In genomic region chr6:111573892-111574800, GRCh38 we compare ENCODE assay signal across 8 cellular contexts. TPM values are rescaled to one million over a fixed set of nuclear protein-coding genes. Genes with fewer than 3 reads are reported as not detected.
DNase-seq lines count a peak whose midpoint lies in the region; ATAC-seq and TF ChIP-seq lines count a peak whose summit lies in the region.

No MANE protein-coding gene starts in this region.

- H3K27ac ChIP-seq in heart right ventricle (peak overlapping the region; percentile 17 to 84 (median 66)), subcutaneous abdominal adipose tissue (ENCODE audit: low read depth, low read length) (peak overlapping the region; percentile 93)

- H3K4me1 Mint-ChIP-seq in activated CD4-positive, alpha-beta T cell treated with anti-CD3 and anti-CD28 coated beads for 36 hours, result peaks cover 24% of the 10 kb centered on the region
- peaks cover 24% of the 10 kb centered on the region for H3K4me1 Mint-ChIP-seq in activated B cell treated with CpG ODN at 0.5 μM for 24 hours

- ATAC-seq in activated CD4-positive, alpha-beta T cell treated with anti-CD3 and anti-CD28 coated beads for 36 hours, result peak; percentile 77
- no peak for ATAC-seq in activated B cell treated with CpG ODN at 0.5 μM for 24 hours (ENCODE audit: low read depth)
- ATAC-seq in heart right ventricle, result peak; percentile 24 to 87 (median 74)
- ATAC-seq in GM19023 (IDR thresholded peaks at IDR 0.05; ENCODE audit: unreplicated experiment), result no peak

- H3K27me3 Mint-ChIP-seq in activated CD4-positive, alpha-beta T cell treated with anti-CD3 and anti-CD28 coated beads for 36 hours, result no peaks in the 10 kb centered on the region
- no peaks in the 10 kb centered on the region for H3K27me3 Mint-ChIP-seq in activated B cell treated with CpG ODN at 0.5 μM for 24 hours

- H3K36me3 Mint-ChIP-seq in activated CD4-positive, alpha-beta T cell treated with anti-CD3 and anti-CD28 coated beads for 36 hours (ENCODE audit: low read depth), result peaks cover 67% of the 10 kb centered on the region
- peaks cover 58% of the 10 kb centered on the region for H3K36me3 Mint-ChIP-seq in activated B cell treated with CpG ODN at 0.5 μM for 24 hours (ENCODE audit: low read depth)

- intact Hi-C loops in activated CD4-positive, alpha-beta T cell treated with anti-CD3 and anti-CD28 coated beads for 36 hours (cut with DNase I, micrococcal nuclease), result loop anchor here (1.0 to 2.0 kb wide), 3 partner anchors 41 to 87 kb away; no protein-coding TSS in a partner anchor
- intact Hi-C loops in activated B cell treated with CpG ODN at 0.5 μM for 24 hours (cut with micrococcal nuclease) (loop anchor here (2.0 kb wide), 1 partner anchor 167 kb away; no protein-coding TSS in a partner anchor), heart right ventricle (cut with DNase I) (no loop called here)

- H3K27me3 ChIP-seq in heart right ventricle (no peaks in the 10 kb centered on the region), subcutaneous abdominal adipose tissue (ENCODE audit: control insufficient read depth in 5 of 5, insufficient read depth in 4 of 5, low read length in 5 of 5) (no peaks in the 10 kb centered on the region)

- H3K4me1 ChIP-seq in heart right ventricle (peaks cover 0 to 58% (median 38%) of the 10 kb centered on the region in 9 donors), subcutaneous abdominal adipose tissue (ENCODE audit: control insufficient read depth in 5 of 5, insufficient read depth in 5 of 5, low read length in 5 of 5) (peaks cover 13 to 44% (median 37%) of the 10 kb centered on the region in 5 donors)

- TF ChIP-seq CTCF in activated B cell treated with CpG ODN at 0.5 μM for 24 hours (IDR thresholded peaks at IDR 0.05) (no peak), heart right ventricle (IDR thresholded peaks at IDR 0.05) (no peak)

- peak overlapping the region in 3 of 5 donors; percentile 11 to 68 (median 29) for H3K9ac ChIP-seq in subcutaneous abdominal adipose tissue (ENCODE audit: low read length in 5 of 5)

- 61 to 67% methylated on average over 3 of the region's 3 CpGs for WGBS in heart right ventricle, 2 donors

- H3K27ac Mint-ChIP-seq in activated CD4-positive, alpha-beta T cell treated with anti-CD3 and anti-CD28 coated beads for 36 hours, result peak overlapping the region; percentile 72
- H3K27ac Mint-ChIP-seq in activated B cell treated with CpG ODN at 0.5 μM for 24 hours, result peak overlapping the region; percentile 79

- CTCF ChIA-PET in activated CD4-positive, alpha-beta T cell treated with anti-CD3 and anti-CD28 coated beads for 36 hours (lab: Charles Lee), result interaction anchor here (1.2 to 2.7 kb wide), 4 partner anchors 9 to 315 kb away, joined by 3 to 11 read pairs (median 8); a partner anchor contains a TSS
- CTCF ChIA-PET in activated B cell treated with CpG ODN at 0.5 μM for 24 hours (lab: Charles Lee), result no interaction called here

- H3K9me3 ChIP-seq in heart right ventricle (no peaks in the 10 kb centered on the region), subcutaneous abdominal adipose tissue (ENCODE audit: control insufficient read depth in 5 of 5, low read length in 5 of 5) (no peaks in the 10 kb centered on the region)

- H3K4me3 ChIP-seq in heart right ventricle, result no peak overlapping the region
- no peak overlapping the region for H3K4me3 ChIP-seq in subcutaneous abdominal adipose tissue (ENCODE audit: low read depth in 1 of 5, low read length in 5 of 5)

- peak; percentile 36 for DNase-seq in activated CD4-positive, alpha-beta T cell treated with anti-CD3 and anti-CD28 coated beads for 36 hours
- DNase-seq in activated CD4-positive, alpha-beta T cell treated with anti-CD3 and anti-CD28 coated beads, Interleukin-2, amount 50 U/mL, for 4 hours, result no peak
- DNase-seq in activated B cell treated with CpG ODN at 0.5 μM for 24 hours, result no peak
- peak in 1 of 2 donors; percentile 62 for DNase-seq in heart right ventricle
- no peak for DNase-seq in NCI-H524 treated with DMSO at 0.1 percent for 48 hours (lab: John Stamatoyannopoulos, UW)
- no peak for DNase-seq in NCI-H187 (lab: John Stamatoyannopoulos, UW)

- H3K36me3 ChIP-seq in heart right ventricle (peaks cover 0 to 81% (median 10%) of the 10 kb centered on the region in 9 donors), subcutaneous abdominal adipose tissue (ENCODE audit: control insufficient read depth in 5 of 5, insufficient read depth in 5 of 5, low read length in 5 of 5) (peaks cover 5 to 26% (median 12%) of the 10 kb centered on the region in 5 donors)

- POLR2A ChIA-PET in activated CD4-positive, alpha-beta T cell treated with anti-CD3 and anti-CD28 coated beads for 36 hours (lab: Charles Lee), result interaction anchor here (1.1 to 1.4 kb wide), 3 partner anchors 20 to 32 kb away, joined by 3 to 4 read pairs (median 3); partner anchors contain the start of gene TRAF3IP2
- POLR2A ChIA-PET in activated B cell treated with CpG ODN at 0.5 μM for 24 hours (lab: Charles Lee), result no interaction called here

- no peaks in the 10 kb centered on the region for H3K9me3 Mint-ChIP-seq in activated CD4-positive, alpha-beta T cell treated with anti-CD3 and anti-CD28 coated beads for 36 hours (ENCODE audit: low read depth)
- no peaks in the 10 kb centered on the region for H3K9me3 Mint-ChIP-seq in activated B cell treated with CpG ODN at 0.5 μM for 24 hours

- no peak overlapping the region for H3K4me3 Mint-ChIP-seq in activated CD4-positive, alpha-beta T cell treated with anti-CD3 and anti-CD28 coated beads for 36 hours
- H3K4me3 Mint-ChIP-seq in activated B cell treated with CpG ODN at 0.5 μM for 24 hours, result no peak overlapping the region

RNA-seq across cellular contexts. Expression of gene TRAF3IP2, which starts 31.5 kb away (rescaled TPM):
- total RNA-seq in activated CD4-positive, alpha-beta T cell treated with anti-CD3 and anti-CD28 coated beads for 36 hours, result 10 to 100 TPM; 32.7 to 43.8 TPM
- total RNA-seq in activated B cell treated with CpG ODN at 0.5 μM for 24 hours (26.9 and 28.2 TPM in 2 replicates), heart right ventricle (10 to 100 TPM in 8 of 10 donors, 1 to 10 TPM in 2; 9.7 to 18.0 (median 11.8) TPM)
- polyA plus RNA-seq in heart right ventricle, result 10 to 100 TPM; 12.5 to 19.8 TPM

Comparison
In these comparisons a context has a peak if more than half of its experiments do, and no peak if none do; other contexts are left out.
1. ATAC-seq: peak in activated CD4-positive, alpha-beta T cell treated with anti-CD3 and anti-CD28 coated beads for 36 hours (single experiment) and heart right ventricle (8 of 8); none in activated B cell treated with CpG ODN at 0.5 μM for 24 hours (single experiment) and GM19023 (single experiment).
2. intact Hi-C loops: an anchor here in activated CD4-positive, alpha-beta T cell treated with anti-CD3 and anti-CD28 coated beads for 36 hours (1.0 to 2.0 kb wide) and activated B cell treated with CpG ODN at 0.5 μM for 24 hours (2.0 kb wide); none called in heart right ventricle.